In the genomic region with DNA sequence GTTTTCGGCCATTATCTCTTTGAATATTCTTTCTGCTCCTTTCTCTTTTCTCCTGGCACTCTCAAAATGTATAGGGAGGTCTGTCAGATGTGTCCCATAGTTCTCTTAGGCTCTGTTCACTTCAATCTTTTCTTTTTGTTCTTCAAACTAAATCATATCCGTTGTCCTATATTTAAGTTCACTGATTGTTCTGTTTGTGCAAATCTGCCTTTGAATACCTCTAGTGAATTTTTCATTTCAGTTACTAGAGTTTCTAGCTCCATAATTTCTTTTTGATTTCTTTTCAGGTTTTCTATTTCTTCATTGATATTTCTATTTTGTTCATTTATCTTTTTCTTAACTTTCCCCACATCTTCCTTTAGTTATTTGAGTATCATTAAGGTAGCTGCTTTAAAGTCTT, we compare ENCODE assay signal across 21 cellular contexts.
"Had no signal": no experiment of that assay in that cellular context is flagged by ENCODE, and none has a peak within 500 bp of the region (broad histone marks: within the 10 kb centered on the region; RNA-seq: fewer than 3 reads in every experiment).

No MANE protein-coding gene starts in this region.

- ATAC-seq: Panc1, T-cell had no signal

- H3K4me2 ChIP-seq: KMS-11, SK-N-SH had no signal

- DNase-seq: IMR-90, MV-4-11, NCI-H1048, NCI-H1105, NCI-H1417, NCI-H1436 treated with DMSO at 0.1 percent for 48 hours, NCI-H1694, NCI-H187 treated with DMSO at 0.1 percent for 48 hours, NCI-H2029 treated with DMSO at 0.1 percent for 48 hours, NCI-H2171 treated with DMSO at 0.1 percent for 48 hours, NCI-H345, NCI-H524 treated with DMSO at 0.1 percent for 48 hours, NCI-H69, NCI-H774, SHP77, SK-N-SH, SW 1271, T-cell had no signal

- H3K9me3 ChIP-seq: SK-N-SH had no signal

- H3K27ac Mint-ChIP-seq: T-cell had no signal

- H3K9ac ChIP-seq: KMS-11, SK-N-SH had no signal

- H3K27me3 Mint-ChIP-seq: T-cell had no signal

- H3K4me3 Mint-ChIP-seq: T-cell had no signal

- H3K27ac ChIP-seq: KMS-11, RWPE1 had no signal

- H3K9me2 ChIP-seq: SK-N-SH had no signal
